8 cellular contexts compared by ENCODE assay signal in the genomic region with DNA sequence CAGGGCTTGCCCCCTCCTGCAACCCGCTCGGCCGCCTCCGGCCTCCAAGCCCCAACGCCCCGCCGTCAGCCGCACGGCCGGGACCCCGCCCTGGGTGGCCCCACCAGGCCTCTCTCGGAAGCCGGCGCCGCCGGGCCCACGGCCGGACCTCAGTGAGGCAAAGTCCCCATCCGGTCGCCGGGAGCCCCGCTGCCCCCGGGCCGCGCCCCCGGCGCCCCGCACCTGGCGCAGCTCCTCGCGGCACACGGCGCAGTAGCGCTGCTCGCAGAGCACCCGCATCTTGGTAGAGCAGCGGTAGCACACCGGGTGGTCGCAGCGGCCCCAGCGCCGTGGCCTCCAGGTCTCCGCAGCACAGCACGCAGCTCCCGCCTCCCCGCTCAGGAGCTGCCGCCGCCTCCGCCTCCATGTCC. TPM values are rescaled to one million over a fixed set of nuclear protein-coding genes. Genes with fewer than 3 reads are reported as not detected.
DNase-seq lines count a peak whose midpoint lies in the region; ATAC-seq and TF ChIP-seq lines count a peak whose summit lies in the region.

No MANE protein-coding gene starts in this region.

- ATAC-seq in GM18520 (IDR thresholded peaks at IDR 0.05; ENCODE audit: unreplicated experiment) (peak; percentile 31), HG02678 (IDR thresholded peaks at IDR 0.05; ENCODE audit: unreplicated experiment) (peak; percentile 28)

- H3K27me3 ChIP-seq in SJSA1 (replicated peaks) (no peaks in the 10 kb centered on the region), esophagus squamous epithelium (no peaks in the 10 kb centered on the region), parathyroid adenoma (ENCODE audit: control insufficient read depth, insufficient read depth, low read length) (no peaks in the 10 kb centered on the region)

- no peak for DNase-seq in SJSA1 (ENCODE audit: low read depth in 1 of 2, low spot score in 2 of 2)
- no peak for DNase-seq in esophagus squamous epithelium (lab: John Stamatoyannopoulos, UW)
- DNase-seq in NCI-H2081 (lab: John Stamatoyannopoulos, UW), result no peak
- no peak for DNase-seq in GF-D8 (lab: John Stamatoyannopoulos, UW)
- no peak for DNase-seq in kidney tubule cell (ENCODE audit: low spot score)

- H3K36me3 ChIP-seq in SJSA1, result peaks cover 47% of the 10 kb centered on the region
- peaks cover 0 to 10% (median 0%) of the 10 kb centered on the region in 3 donors for H3K36me3 ChIP-seq in esophagus squamous epithelium
- no peaks in the 10 kb centered on the region for H3K36me3 ChIP-seq in parathyroid adenoma (ENCODE audit: control insufficient read depth, insufficient read depth, low read length)

- no peak for TF ChIP-seq POLR2A in esophagus squamous epithelium (IDR thresholded peaks at IDR 0.05)

- intact Hi-C loops in esophagus squamous epithelium (cut with DNase I), result no loop called here

- H2AFZ ChIP-seq in parathyroid adenoma, result peak overlapping the region; percentile 70

- H3K4me3 ChIP-seq in SJSA1 (peak overlapping the region; percentile 100), esophagus squamous epithelium (peak overlapping the region; percentile 58 to 98 (median 86)), parathyroid adenoma (ENCODE audit: low read depth, low read length) (peak overlapping the region; percentile 69)

- TF ChIP-seq CTCF in esophagus squamous epithelium (IDR thresholded peaks at IDR 0.05) (no peak), parathyroid adenoma (IDR thresholded peaks at IDR 0.05) (no peak)

- H3K9me3 ChIP-seq in SJSA1 (replicated peaks), result peaks cover 4% of the 10 kb centered on the region; the same call in 1 of the 2 replicates
- no peaks in the 10 kb centered on the region for H3K9me3 ChIP-seq in esophagus squamous epithelium
- H3K9me3 ChIP-seq in parathyroid adenoma (ENCODE audit: control insufficient read depth, low read length), result no peaks in the 10 kb centered on the region

- H3K27ac ChIP-seq in SJSA1 (peak overlapping the region; percentile 91), esophagus squamous epithelium (peak overlapping the region; percentile 79 to 98 (median 96)), parathyroid adenoma (peak overlapping the region; percentile 22)

- peaks cover 40% of the 10 kb centered on the region for H3K79me2 ChIP-seq in parathyroid adenoma

- peak overlapping the region; percentile 96 for H3K4me2 ChIP-seq in parathyroid adenoma (ENCODE audit: low read length)

- no CpG with 5 or more reads among the region's 49 CpGs for WGBS in esophagus squamous epithelium, 2 donors

- H3K9ac ChIP-seq in parathyroid adenoma, result peak overlapping the region; percentile 61

- H3K4me1 ChIP-seq in SJSA1 (replicated peaks), result peaks cover 34% of the 10 kb centered on the region
- peaks cover 40 to 60% (median 48%) of the 10 kb centered on the region in 3 donors for H3K4me1 ChIP-seq in esophagus squamous epithelium
- H3K4me1 ChIP-seq in parathyroid adenoma, result peaks cover 10% of the 10 kb centered on the region

RNA-seq across cellular contexts. Expression of a gene that starts 0.3 kb away (rescaled TPM):
- 13.5 and 20.4 TPM in 2 replicates for total RNA-seq in SJSA1 (2014; rRNA removed; shearing (Covaris generic))
- total RNA-seq in esophagus squamous epithelium, result 10 to 100 TPM; 31.3 to 56.1 (median 40.9) TPM

RNA-seq across cellular contexts. Expression of a gene that starts 10.3 kb away (rescaled TPM):
- not detected in 2 replicates for total RNA-seq in SJSA1 (2014; rRNA removed; shearing (Covaris generic))
- total RNA-seq in esophagus squamous epithelium, result under 1 TPM in 1 of 4 donors, not detected in 3; 0.48 TPM

RNA-seq across cellular contexts. Expression of a gene that starts 17.4 kb away (rescaled TPM):
- total RNA-seq in SJSA1 (2014; rRNA removed; shearing (Covaris generic)), result 50.2 and 57.3 TPM in 2 replicates
- total RNA-seq in esophagus squamous epithelium, result 10 to 100 TPM; 11.6 to 31.7 (median 16.5) TPM

RNA-seq across cellular contexts. Expression of a gene that starts 19.5 kb away (rescaled TPM):
- total RNA-seq in SJSA1 (2014; rRNA removed; shearing (Covaris generic)), result 1.8 and 7.3 TPM in 2 replicates
- 1 to 10 TPM in 2 of 4 donors, under 1 TPM in 1, not detected in 1; 0.38 to 1.0 (median 1.0) TPM for total RNA-seq in esophagus squamous epithelium

RNA-seq across cellular contexts. Expression of a gene that starts 25.3 kb away (rescaled TPM):
- 26.9 and 31.8 TPM in 2 replicates for total RNA-seq in SJSA1 (2014; rRNA removed; shearing (Covaris generic))
- 10 to 100 TPM in 2 of 4 donors, 1 to 10 TPM in 2; 5.6 to 30.4 (median 13.6) TPM for total RNA-seq in esophagus squamous epithelium

Comparison
In these comparisons a context has a peak if more than half of its experiments do, and no peak if none do; other contexts are left out.
1. H3K27ac ChIP-seq: peak in every context shown above with its lines; median percentile 96 in esophagus squamous epithelium; 91 in SJSA1; 22 in parathyroid adenoma.